ENCODE assay signal across 18 cellular contexts in the genomic region with DNA sequence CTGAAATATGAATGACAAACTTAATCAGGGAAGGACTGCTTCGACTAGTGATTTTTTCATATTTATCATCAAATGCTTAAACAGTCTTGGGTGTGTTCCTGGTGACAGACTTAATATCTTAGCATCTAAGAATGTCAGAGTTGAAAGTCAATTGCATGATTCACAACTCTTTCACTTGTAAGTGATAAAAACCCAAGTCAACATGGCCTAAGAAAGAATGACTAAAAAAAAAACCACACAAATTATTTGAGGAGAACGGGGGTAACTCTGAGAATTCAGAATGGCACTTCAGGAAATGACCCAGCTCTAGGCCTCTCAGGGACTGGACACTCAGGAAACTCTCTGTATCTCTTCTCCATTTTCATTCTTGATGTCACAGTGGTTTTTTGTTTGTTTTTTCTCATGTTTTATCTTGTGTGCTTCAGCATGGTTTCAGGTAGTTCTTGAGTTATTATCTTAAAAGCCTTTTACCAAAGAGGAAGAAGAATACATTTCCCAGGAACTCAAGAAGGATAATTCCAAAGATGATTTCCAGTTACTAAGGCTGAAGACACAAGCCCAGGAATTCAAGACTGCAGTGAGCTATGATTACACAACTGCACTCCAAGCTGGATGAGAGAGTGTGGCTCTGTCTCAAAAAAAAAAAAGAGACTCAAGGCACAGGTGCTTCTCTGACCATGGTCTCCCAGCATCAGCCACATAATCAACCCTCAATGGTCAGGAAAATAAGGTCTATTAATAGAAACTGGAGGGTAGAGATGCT.
"Had no signal": no experiment of that assay in that cellular context is flagged by ENCODE, and none has a peak within 500 bp of the region (broad histone marks: within the 10 kb centered on the region; RNA-seq: fewer than 3 reads in every experiment).

No MANE protein-coding gene starts in this region.

- H3K27ac ChIP-seq: coronary artery, left ventricle myocardium inferior, neural progenitor cell, right atrium auricular region, thyroid gland had no signal

- DNase-seq: activated CD4-positive, alpha-beta T cell treated with anti-CD3 and anti-CD28 coated beads, Interleukin-2, amount 10 ng/mL, durations not matched to agents 7 days and 5 days; activated CD8-positive, alpha-beta T cell treated with anti-CD3 and anti-CD28 coated beads, Interleukin-2, amount 10 ng/mL, durations not matched to agents 7 days and 5 days; activated naive CD4-positive, alpha-beta T cell treated with anti-CD3 and anti-CD28 coated beads for 36 hours; activated T-cell treated with anti-CD3 and anti-CD28 coated beads, Interleukin-2, amount 50 U/mL, for 24 hours; anterior cingulate cortex; erythroblast; foreskin melanocyte; hypothalamus; kidney; left ventricle myocardium inferior; naive thymus-derived CD4-positive, alpha-beta T cell; stimulated activated CD4-positive, alpha-beta T cell treated with anti-CD3 and anti-CD28 coated beads, Interleukin-12 subunit alpha, Interleukin-12 subunit beta, amount 100 ng/mL, for 4 hours; stimulated activated CD4-positive, alpha-beta T cell treated with anti-CD3 and anti-CD28 coated beads, Interleukin-2, amount 100 ng/mL, for 24 hours; stimulated activated naive CD4-positive, alpha-beta T cell treated with Interleukin-2 at 50 U/mL for 16 hours; thyroid gland had no signal

- H3K9ac ChIP-seq: neural progenitor cell had no signal

- H3K36me3 ChIP-seq: left ventricle myocardium inferior, neural progenitor cell, right atrium auricular region, thyroid gland had no signal

- H2AFZ ChIP-seq: neural progenitor cell had no signal

- H3K4me1 ChIP-seq: left ventricle myocardium inferior, neural progenitor cell, right atrium auricular region, thyroid gland had no signal

- H3K4me3 ChIP-seq: coronary artery, left ventricle myocardium inferior, neural progenitor cell, right atrium auricular region, thyroid gland had no signal

- ATAC-seq: activated CD8-positive, alpha-beta T cell treated with anti-CD3 and anti-CD28 coated beads, Interleukin-2, amount 10 ng/mL, durations not matched to agents 7 days and 5 days; naive thymus-derived CD4-positive, alpha-beta T cell had no signal

- H3K4me2 ChIP-seq: neural progenitor cell had no signal

- H3K9me3 ChIP-seq: left ventricle myocardium inferior, right atrium auricular region, thyroid gland had no signal

- H3K27me3 ChIP-seq: neural progenitor cell, right atrium auricular region, thyroid gland had no signal
